22 cellular contexts compared by ENCODE assay signal in the genomic region with DNA sequence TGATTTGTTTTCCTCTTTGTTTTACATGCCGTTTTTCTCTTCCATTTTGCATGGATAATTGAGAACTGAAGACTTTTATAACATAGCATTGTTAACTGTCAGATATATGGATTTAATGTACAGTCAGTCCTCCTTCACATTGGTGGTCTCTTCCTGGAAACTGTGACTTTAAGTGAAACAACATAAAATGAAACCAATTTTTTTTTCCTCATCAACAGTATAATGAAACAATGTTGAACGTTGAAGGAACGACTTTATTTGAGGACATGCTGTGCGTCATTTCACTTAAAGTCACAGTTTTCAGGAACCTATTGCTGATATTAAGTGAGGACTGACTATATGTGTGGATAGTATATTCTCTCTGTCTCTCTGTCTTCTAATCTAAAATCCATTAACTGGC. TPM values are rescaled to one million over a fixed set of nuclear protein-coding genes. Genes with fewer than 3 reads are reported as not detected.
DNase-seq lines count a peak whose midpoint lies in the region; ATAC-seq and TF ChIP-seq lines count a peak whose summit lies in the region.
"Had no signal": no experiment of that assay in that cellular context is flagged by ENCODE, and none has a peak within 500 bp of the region (broad histone marks: within the 10 kb centered on the region; RNA-seq: fewer than 3 reads in every experiment).

No MANE protein-coding gene starts in this region.

- H3K27me3 Mint-ChIP-seq in activated T-cell treated with anti-CD3 and anti-CD28 coated beads, Interleukin-2, amount 50 U/mL, for 24 hours = no peaks in the 10 kb centered on the region
- no peaks in the 10 kb centered on the region; the same call in 1 of the 2 replicates for H3K27me3 Mint-ChIP-seq in HFFc6 (ENCODE audit: insufficient read depth)
- no peaks in the 10 kb centered on the region for H3K27me3 Mint-ChIP-seq in activated CD4-positive, alpha-beta memory T cell treated with anti-CD3 and anti-CD28 coated beads, Interleukin-2, amount 10 ng/mL, durations not matched to agents 7 days and 5 days
- H3K27me3 Mint-ChIP-seq: B cell had no signal

- CTCF ChIA-PET in activated CD4-positive, alpha-beta memory T cell treated with anti-CD3 and anti-CD28 coated beads, Interleukin-2, amount 10 ng/mL, durations not matched to agents 7 days and 5 days (lab: Charles Lee) = interaction anchor here (0.7 kb wide), 1 partner anchor 106 kb away, joined by 3 read pairs; no protein-coding TSS in a partner anchor

- POLR2A ChIA-PET in activated CD4-positive, alpha-beta memory T cell treated with anti-CD3 and anti-CD28 coated beads, Interleukin-2, amount 10 ng/mL, durations not matched to agents 7 days and 5 days (lab: Charles Lee) = no interaction called here

- WGBS in hepatocyte (ENCODE audit: low lambda C conversion rate, missing lambda C conversion rate) = 83% methylated on average over 4 of the region's 4 CpGs

- no peak for ATAC-seq in HG03521 (IDR thresholded peaks at IDR 0.05; ENCODE audit: unreplicated experiment)
- ATAC-seq: A549, left cardiac atrium had no signal

- peaks cover 93% of the 10 kb centered on the region for H3K36me3 Mint-ChIP-seq in activated T-cell treated with anti-CD3 and anti-CD28 coated beads, Interleukin-2, amount 50 U/mL, for 24 hours (ENCODE audit: low read depth)
- peaks cover 45% of the 10 kb centered on the region for H3K36me3 Mint-ChIP-seq in HFFc6 (ENCODE audit: low read depth)
- H3K36me3 Mint-ChIP-seq in activated CD4-positive, alpha-beta memory T cell treated with anti-CD3 and anti-CD28 coated beads, Interleukin-2, amount 10 ng/mL, durations not matched to agents 7 days and 5 days (ENCODE audit: low read depth) = peaks cover 67% of the 10 kb centered on the region

- H3K79me2 ChIP-seq in hepatocyte = no peaks in the 10 kb centered on the region

- TF ChIP-seq CTCF in HFFc6 (IDR thresholded peaks at IDR 0.05) (no peak), hepatocyte (IDR thresholded peaks at IDR 0.05; ENCODE audit: poor library complexity) (no peak)

- H2AFZ ChIP-seq in hepatocyte = no peak overlapping the region

- peak overlapping the region; percentile 35 for H3K27ac ChIP-seq in hepatocyte
- H3K27ac ChIP-seq: A549, KMS-11, RWPE1, skin epidermis had no signal

- DNase-seq in activated T-cell treated with anti-CD3 and anti-CD28 coated beads, Interleukin-2, amount 50 U/mL, for 24 hours = no peak
- no peak for DNase-seq in activated T-cell treated with anti-CD3 and anti-CD28 coated beads, Interleukin-2, amount 50 U/mL, for 48 hours
- DNase-seq in HFFc6 (no peak), hepatocyte (ENCODE audit: low spot score) (no peak), HUDEP-2 (lab: John Stamatoyannopoulos, UW; ENCODE audit: unreplicated experiment in 76 of 76) (no peak)
- no peak for DNase-seq in activated CD4-positive, alpha-beta memory T cell treated with anti-CD3 and anti-CD28 coated beads, Interleukin-2, amount 10 ng/mL, durations not matched to agents 7 days and 5 days
- no peak for DNase-seq in activated CD4-positive, alpha-beta T cell treated with anti-CD3 and anti-CD28 coated beads, Interleukin-2, amount 50 U/mL, for 48 hours
- DNase-seq: DMS79; foreskin fibroblast; GOT3; left cardiac atrium; NCI-H187; NCI-H524 treated with DMSO at 0.1 percent for 48 hours; occipital lobe; stimulated activated CD4-positive, alpha-beta T cell treated with anti-CD3 and anti-CD28 coated beads, Interleukin-1b, Interleukin-23, amount 100 ng/mL, for 48 hours had no signal

- peak overlapping the region; percentile 40 for H3K27ac Mint-ChIP-seq in activated T-cell treated with anti-CD3 and anti-CD28 coated beads, Interleukin-2, amount 50 U/mL, for 24 hours
- peak overlapping the region; percentile 42; the same call in 1 of the 2 replicates for H3K27ac Mint-ChIP-seq in HFFc6
- peak overlapping the region; percentile 4 for H3K27ac Mint-ChIP-seq in activated CD4-positive, alpha-beta memory T cell treated with anti-CD3 and anti-CD28 coated beads, Interleukin-2, amount 10 ng/mL, durations not matched to agents 7 days and 5 days
- H3K27ac Mint-ChIP-seq: B cell; T-helper 1 cell treated with Interleukin-12 subunit alpha and Interleukin-12 subunit beta and Interleukin-4 antibody, amounts not matched to agents 30 μg/mL and 1 μg/mL, for 36 hours had no signal

- H3K36me3 ChIP-seq in hepatocyte (replicated peaks; ENCODE audit: insufficient read depth, low read depth) = no peaks in the 10 kb centered on the region

- H3K9me3 Mint-ChIP-seq in activated T-cell treated with anti-CD3 and anti-CD28 coated beads, Interleukin-2, amount 50 U/mL, for 24 hours = no peaks in the 10 kb centered on the region
- no peaks in the 10 kb centered on the region for H3K9me3 Mint-ChIP-seq in HFFc6
- no peaks in the 10 kb centered on the region for H3K9me3 Mint-ChIP-seq in activated CD4-positive, alpha-beta memory T cell treated with anti-CD3 and anti-CD28 coated beads, Interleukin-2, amount 10 ng/mL, durations not matched to agents 7 days and 5 days
- H3K9me3 Mint-ChIP-seq: T-helper 1 cell treated with Interleukin-12 subunit alpha and Interleukin-12 subunit beta and Interleukin-4 antibody, amounts not matched to agents 30 μg/mL and 1 μg/mL, for 36 hours had no signal

- peaks cover 10% of the 10 kb centered on the region for H3K4me1 ChIP-seq in hepatocyte (ENCODE audit: insufficient read depth)
- H3K4me1 ChIP-seq: A549 had no signal

- no peaks in the 10 kb centered on the region for H3K9me3 ChIP-seq in hepatocyte (ENCODE audit: low read depth)
- H3K9me3 ChIP-seq: A549 had no signal

- H3K4me1 Mint-ChIP-seq in activated T-cell treated with anti-CD3 and anti-CD28 coated beads, Interleukin-2, amount 50 U/mL, for 24 hours (ENCODE audit: low read depth) = peaks cover 39% of the 10 kb centered on the region
- peaks cover 84% of the 10 kb centered on the region for H3K4me1 Mint-ChIP-seq in HFFc6 (ENCODE audit: low read depth)
- peaks cover 35% of the 10 kb centered on the region for H3K4me1 Mint-ChIP-seq in activated CD4-positive, alpha-beta memory T cell treated with anti-CD3 and anti-CD28 coated beads, Interleukin-2, amount 10 ng/mL, durations not matched to agents 7 days and 5 days
- H3K4me1 Mint-ChIP-seq: B cell had no signal

- no peak overlapping the region for H3K4me2 ChIP-seq in hepatocyte
- H3K4me2 ChIP-seq: A549, KMS-11 had no signal

- H3K9me2 ChIP-seq in hepatocyte (replicated peaks; ENCODE audit: insufficient read depth) = no peaks in the 10 kb centered on the region

- H3K4me3 ChIP-seq in hepatocyte = no peak overlapping the region
- H3K4me3 ChIP-seq: A549, skin epidermis had no signal

- H3K27me3 ChIP-seq in hepatocyte = no peaks in the 10 kb centered on the region

- no peak overlapping the region for H3K4me3 Mint-ChIP-seq in activated T-cell treated with anti-CD3 and anti-CD28 coated beads, Interleukin-2, amount 50 U/mL, for 24 hours
- H3K4me3 Mint-ChIP-seq in HFFc6 = no peak overlapping the region
- H3K4me3 Mint-ChIP-seq in activated CD4-positive, alpha-beta memory T cell treated with anti-CD3 and anti-CD28 coated beads, Interleukin-2, amount 10 ng/mL, durations not matched to agents 7 days and 5 days = no peak overlapping the region
- H3K4me3 Mint-ChIP-seq: B cell; T-helper 1 cell treated with Interleukin-12 subunit alpha and Interleukin-12 subunit beta and Interleukin-4 antibody, amounts not matched to agents 30 μg/mL and 1 μg/mL, for 36 hours had no signal

- no peaks in the 10 kb centered on the region for H4K20me1 ChIP-seq in hepatocyte (ENCODE audit: insufficient read depth, poor library complexity, severe bottlenecking)

RNA-seq across cellular contexts. Expression of gene COG3, which starts 54.7 kb away (rescaled TPM):
- total RNA-seq in HFFc6 (2021; fragmentation: NEBNext Ultra II Directional; extraction: Animal tissue kit (Norgen Biotek cat#: 25700)) = 10 to 100 TPM; 17.5 to 22.2 (median 20.7) TPM
- 10 to 100 TPM; 24.6 to 26.5 TPM for total RNA-seq in activated CD4-positive, alpha-beta memory T cell treated with anti-CD3 and anti-CD28 coated beads, Interleukin-2, amount 10 ng/mL, durations not matched to agents 7 days and 5 days
- total RNA-seq in hepatocyte = 31.7 and 36.1 TPM in 2 replicates
- polyA plus RNA-seq in hepatocyte = 19.9 and 27.3 TPM in 2 replicates
